13 cellular contexts compared by ENCODE assay signal in genomic region chr20:5688431-5688972, GRCh38.
A peak's percentile ranks its signal among the peaks of the same experiment; 100 is the strongest.
DNase-seq lines count a peak whose midpoint lies in the region; ATAC-seq, FAIRE-seq and TF ChIP-seq lines count a peak whose summit lies in the region.
"Had no signal": no experiment of that assay in that cellular context is flagged by ENCODE, and none has a peak within 500 bp of the region (broad histone marks: within the 10 kb centered on the region; RNA-seq: fewer than 3 reads in every experiment).

No MANE protein-coding gene starts in this region.

- TF ChIP-seq POLR2A in NB4 (IDR thresholded peaks at IDR 0.05; ENCODE audit: extremely low read depth, insufficient read length) (no peak), HepG2 (IDR thresholded peaks at IDR 0.05; ENCODE audit: insufficient read depth in 1 of 2, low read depth in 2 of 2, low read length in 2 of 2) (no peak), prostate gland (IDR thresholded peaks at IDR 0.05) (no peak)

- no peak for TF ChIP-seq RAD21 in HepG2 (CRISPR knock-in tag; IDR thresholded peaks at IDR 0.05)

- H3K27ac ChIP-seq in HepG2 (ENCODE audit: extremely low read length, insufficient read depth, low read length) (no peak overlapping the region), prostate gland (no peak overlapping the region)

- intact Hi-C loops in HepG2 (cut with micrococcal nuclease; ENCODE audit: unreplicated experiment) (no loop called here), prostate gland (cut with DNase I) (no loop called here)

- H3K36me3 ChIP-seq in HepG2 (replicated peaks in 1 of 2; ENCODE audit: control insufficient read depth in 1 of 2, insufficient read depth in 2 of 2, low read length in 2 of 2): no peaks in the 10 kb centered on the region
- no peaks in the 10 kb centered on the region for H3K36me3 ChIP-seq in prostate gland

- peaks cover 50% of the 10 kb centered on the region for H3K4me1 ChIP-seq in HepG2 (ENCODE audit: insufficient read depth, low read length)
- no peaks in the 10 kb centered on the region for H3K4me1 ChIP-seq in prostate gland (replicated peaks)

- no peaks in the 10 kb centered on the region for H3K36me3 Mint-ChIP-seq in stimulated activated memory B cell treated with anti-CD40 and anti-IgM and Interleukin-4, amounts not matched to agents 10 μg/mL and 1 μg/mL and 100 μg/mL, for 72 hours
- H3K36me3 Mint-ChIP-seq: IgD-negative memory B cell had no signal

- DNase-seq in NB4 (ENCODE audit: low read depth) (peak; percentile 29), choroid plexus epithelial cell (ENCODE audit: low read depth) (peak; percentile 13), HepG2 (ENCODE audit: low spot score) (no peak), prostate gland (ENCODE audit: low spot score) (no peak), mucosa of gallbladder (ENCODE audit: low spot score) (no peak), SW480 (ENCODE audit: low spot score) (no peak)
- DNase-seq: activated CD4-positive, alpha-beta T cell treated with anti-CD3 and anti-CD28 coated beads for 1 hour; activated T-cell treated with anti-CD3 and anti-CD28 coated beads, Interleukin-2, amount 50 U/mL, for 24 hours; amniotic stem cell; NCI-H2029 had no signal

- BruUV-seq in HepG2 (replicated peaks; lab: Mats Ljungman, UMichigan): no TSS peak

- ATAC-seq in HepG2: peak; percentile 59
- ATAC-seq in stimulated activated memory B cell treated with anti-CD40 and anti-IgM and Interleukin-4, amounts not matched to agents 10 μg/mL and 1 μg/mL and 100 μg/mL, for 72 hours: no peak

- H3K4me3 ChIP-seq in NB4 (ENCODE audit: low read depth, low read length) (no peak overlapping the region), choroid plexus epithelial cell (ENCODE audit: low read depth, low read length) (no peak overlapping the region), HepG2 (replicated peaks in 1 of 3; ENCODE audit: insufficient read depth in 1 of 3, low read depth in 2 of 3, low read length in 3 of 3) (peak overlapping the region in 1 of 3 experiments; percentile 28; a peak in 1 of 6 replicates), prostate gland (no peak overlapping the region)
- H3K4me3 ChIP-seq: coronary artery had no signal

- peak overlapping the region; percentile 7 for H3K27ac Mint-ChIP-seq in stimulated activated memory B cell treated with anti-CD40 and anti-IgM and Interleukin-4, amounts not matched to agents 10 μg/mL and 1 μg/mL and 100 μg/mL, for 72 hours
- H3K27ac Mint-ChIP-seq: activated T-cell treated with anti-CD3 and anti-CD28 coated beads, Interleukin-2, amount 50 U/mL, for 24 hours; IgD-negative memory B cell had no signal

- no peaks in the 10 kb centered on the region for H3K27me3 Mint-ChIP-seq in stimulated activated memory B cell treated with anti-CD40 and anti-IgM and Interleukin-4, amounts not matched to agents 10 μg/mL and 1 μg/mL and 100 μg/mL, for 72 hours
- H3K27me3 Mint-ChIP-seq: activated T-cell treated with anti-CD3 and anti-CD28 coated beads, Interleukin-2, amount 50 U/mL, for 24 hours; IgD-negative memory B cell had no signal

- H3K9me3 Mint-ChIP-seq in stimulated activated memory B cell treated with anti-CD40 and anti-IgM and Interleukin-4, amounts not matched to agents 10 μg/mL and 1 μg/mL and 100 μg/mL, for 72 hours: no peaks in the 10 kb centered on the region
- H3K9me3 Mint-ChIP-seq: activated T-cell treated with anti-CD3 and anti-CD28 coated beads, Interleukin-2, amount 50 U/mL, for 24 hours; IgD-negative memory B cell had no signal

- H2AFZ ChIP-seq in HepG2 (ENCODE audit: low read length): no peak overlapping the region

- H3K79me2 ChIP-seq in HepG2 (ENCODE audit: insufficient read depth, low read length): no peaks in the 10 kb centered on the region

- no peak for FAIRE-seq in HepG2 (lab: Jason Lieb, UNC)

- H3K4me3 Mint-ChIP-seq in stimulated activated memory B cell treated with anti-CD40 and anti-IgM and Interleukin-4, amounts not matched to agents 10 μg/mL and 1 μg/mL and 100 μg/mL, for 72 hours: no peak overlapping the region
- H3K4me3 Mint-ChIP-seq: activated T-cell treated with anti-CD3 and anti-CD28 coated beads, Interleukin-2, amount 50 U/mL, for 24 hours; IgD-negative memory B cell had no signal

- H4K20me1 ChIP-seq in HepG2 (ENCODE audit: insufficient read depth, low read length): no peaks in the 10 kb centered on the region

- H3K4me1 Mint-ChIP-seq in stimulated activated memory B cell treated with anti-CD40 and anti-IgM and Interleukin-4, amounts not matched to agents 10 μg/mL and 1 μg/mL and 100 μg/mL, for 72 hours: peaks cover 21% of the 10 kb centered on the region

- in situ Hi-C loops in HepG2 (cut with HindIII; ENCODE audit: extremely low pct_ligation_motif_present, low pct_unique_long_range_greater_than_20kb): no loop called here

- WGBS in HepG2 (ENCODE audit: low lambda C conversion rate): 16% methylated on average over 12 of the region's 12 CpGs
- WGBS in prostate gland: 61% methylated on average over 12 of the region's 12 CpGs

- POLR2A ChIA-PET in HepG2 (lab: Yijun Ruan, JAX): no interaction called here

- CTCF ChIA-PET in HepG2 (lab: Yijun Ruan, JAX; ENCODE audit: low intra/inter-chr PET ratio, low total read pairs): no interaction called here

- H3K9ac ChIP-seq in HepG2 (ENCODE audit: insufficient read depth, low read depth, low read length): no peak overlapping the region; the same call in 1 of the 2 replicates

- no peaks in the 10 kb centered on the region for H3K9me3 ChIP-seq in HepG2 (ENCODE audit: low read length)
- no peaks in the 10 kb centered on the region for H3K9me3 ChIP-seq in prostate gland

- H3K4me2 ChIP-seq in HepG2 (ENCODE audit: low read depth, low read length): peak overlapping the region; percentile 59

- TF ChIP-seq CTCF in NB4 (IDR thresholded peaks at IDR 0.05; ENCODE audit: low read depth, low read length): no peak
- no peak for TF ChIP-seq CTCF in choroid plexus epithelial cell (conservative IDR thresholded peaks at IDR 0.05; ENCODE audit: low read depth, low read length)
- no peak for TF ChIP-seq CTCF in HepG2 (CRISPR knock-in tag; IDR thresholded peaks at IDR 0.05)
- no peak for TF ChIP-seq CTCF in prostate gland (IDR thresholded peaks at IDR 0.05)

- peaks cover 0 to 19% of the 10 kb centered on the region in 2 experiments; a peak in 1 of 5 replicates for H3K27me3 ChIP-seq in HepG2 (ENCODE audit: control insufficient read depth in 1 of 2, insufficient read depth in 2 of 2, low read length in 2 of 2)
- H3K27me3 ChIP-seq in prostate gland (replicated peaks; ENCODE audit: insufficient read depth): no peaks in the 10 kb centered on the region

- TF ChIP-seq EP300 in HepG2 (IDR thresholded peaks at IDR 0.05; ENCODE audit: low read depth in 2 of 2, low read length in 2 of 2) (no peak), HepG2 (CRISPR knock-in tag; IDR thresholded peaks at IDR 0.05; ENCODE audit: borderline replicate concordance) (no peak)

TF ChIP-seq in HepG2, 621 proteins besides CTCF, POLR2A, EP300 and RAD21 (continues in another document):
- no peak for TF ChIP-seq IKZF4 (CRISPR knock-in tag; IDR thresholded peaks at IDR 0.05; ENCODE audit: borderline replicate concordance, low read depth, not compliant biosample characterization)
- peak; percentile 59; the same call in 1 of the 2 replicates for TF ChIP-seq ZNF292 (CRISPR knock-in tag; IDR thresholded peaks at IDR 0.05; ENCODE audit: borderline replicate concordance, low read depth)
- TF ChIP-seq SPEN (CRISPR knock-in tag; IDR thresholded peaks at IDR 0.05; ENCODE audit: low read depth): no peak
- TF ChIP-seq ZNF749 (CRISPR knock-in tag; IDR thresholded peaks at IDR 0.05; ENCODE audit: borderline replicate concordance): no peak
- peak; percentile 63; the same call in 1 of the 2 replicates for TF ChIP-seq ZSCAN21 (CRISPR knock-in tag; IDR thresholded peaks at IDR 0.05; ENCODE audit: borderline replicate concordance)
- peak; percentile 34; the same call in 1 of the 2 replicates for TF ChIP-seq PITX1 (CRISPR knock-in tag; IDR thresholded peaks at IDR 0.05)
- TF ChIP-seq RXRA (CRISPR knock-in tag; IDR thresholded peaks at IDR 0.05): peak; percentile 64; the same call in 1 of the 2 replicates
- peak; percentile 52 for TF ChIP-seq RARA (CRISPR knock-in tag; IDR thresholded peaks at IDR 0.05)
- TF ChIP-seq ETV5 (CRISPR knock-in tag; IDR thresholded peaks at IDR 0.05; ENCODE audit: borderline replicate concordance): peak; percentile 66; the same call in 1 of the 2 replicates
- no peak for TF ChIP-seq BCL6 (CRISPR knock-in tag; IDR thresholded peaks at IDR 0.05)
- TF ChIP-seq GFI1 (CRISPR knock-in tag; IDR thresholded peaks at IDR 0.05; ENCODE audit: borderline replicate concordance): no peak
- no peak for TF ChIP-seq FOSL2 (CRISPR knock-in tag; IDR thresholded peaks at IDR 0.05)
- no peak for TF ChIP-seq ZNF644 (CRISPR knock-in tag; IDR thresholded peaks at IDR 0.05; ENCODE audit: low read depth)
- TF ChIP-seq ZMYM3 (CRISPR knock-in tag; IDR thresholded peaks at IDR 0.05): peak; percentile 68
- TF ChIP-seq MBD4 (IDR thresholded peaks at IDR 0.05; ENCODE audit: borderline replicate concordance, low read length): no peak
- no peak for TF ChIP-seq SP5 (CRISPR knock-in tag; IDR thresholded peaks at IDR 0.05; ENCODE audit: borderline replicate concordance, low read depth)
- no peak for TF ChIP-seq SOX13 (IDR thresholded peaks at IDR 0.05)
- peak in 1 of 2 experiments; percentile 9; a peak in 1 of 4 replicates for TF ChIP-seq SOX13 (CRISPR knock-in tag; conservative IDR thresholded peaks at IDR 0.05 in 1 of 2, IDR thresholded peaks at IDR 0.05 in 1 of 2)
- TF ChIP-seq KMT2A (CRISPR knock-in tag; IDR thresholded peaks at IDR 0.05): no peak
- TF ChIP-seq ZNF367 (CRISPR knock-in tag; IDR thresholded peaks at IDR 0.05; ENCODE audit: borderline replicate concordance): no peak
- TF ChIP-seq PLSCR1 (CRISPR knock-in tag; IDR thresholded peaks at IDR 0.05; ENCODE audit: borderline replicate concordance): no peak
- 0 out of 2 replicates have a peak, but pooled peaks have one; percentile 29 for TF ChIP-seq MEF2D (CRISPR knock-in tag; IDR thresholded peaks at IDR 0.05)
- 0 out of 2 replicates have a peak, but pooled peaks have one; percentile 30 for TF ChIP-seq ZNF543 (CRISPR knock-in tag; IDR thresholded peaks at IDR 0.05)
- TF ChIP-seq ZNF556 (CRISPR knock-in tag; IDR thresholded peaks at IDR 0.05; ENCODE audit: borderline replicate concordance): 0 out of 2 replicates have a peak, but pooled peaks have one; percentile 6

Comparison
In these comparisons a context has a peak if more than half of its experiments do, and no peak if none do; other contexts are left out.
1. DNase-seq: peak in NB4 (single experiment) and choroid plexus epithelial cell (single experiment); none in HepG2 (single experiment), prostate gland (single experiment), mucosa of gallbladder (single experiment) and SW480 (single experiment).